ENCODE assay signal across 13 cellular contexts in genomic region chr11:44304091-44305084, GRCh38. TPM values are rescaled to one million over a fixed set of nuclear protein-coding genes. Genes with fewer than 3 reads are reported as not detected.
DNase-seq lines count a peak whose midpoint lies in the region; ATAC-seq and TF ChIP-seq lines count a peak whose summit lies in the region.
"Had no signal": no experiment of that assay in that cellular context is flagged by ENCODE, and none has a peak within 500 bp of the region (broad histone marks: within the 10 kb centered on the region; RNA-seq: fewer than 3 reads in every experiment).

No MANE protein-coding gene starts in this region.

- H3K4me3 Mint-ChIP-seq in CD4-positive, alpha-beta memory T cell = peak overlapping the region; percentile 86 to 93 (median 90)
- H3K4me3 Mint-ChIP-seq in IgD-negative memory B cell = peak overlapping the region; percentile 85 to 94 (median 94)
- peak overlapping the region; percentile 44 for H3K4me3 Mint-ChIP-seq in neural progenitor cell

- CTCF ChIA-PET in CD4-positive, alpha-beta memory T cell (lab: Charles Lee; ENCODE audit: partially characterized antibody) = no interaction called here

- H3K27ac ChIP-seq in CD4-positive, alpha-beta memory T cell (ENCODE audit: low read depth, low read length) = no peak overlapping the region
- no peak overlapping the region for H3K27ac ChIP-seq in effector memory CD4-positive, alpha-beta T cell (ENCODE audit: insufficient read depth, low read length, poor library complexity, severe bottlenecking)
- no peak overlapping the region for H3K27ac ChIP-seq in neural progenitor cell
- H3K27ac ChIP-seq: adrenal gland had no signal

- no peaks in the 10 kb centered on the region for H3K79me2 ChIP-seq in neural progenitor cell (ENCODE audit: low read depth)

- no peaks in the 10 kb centered on the region for H3K36me3 Mint-ChIP-seq in CD4-positive, alpha-beta memory T cell
- H3K36me3 Mint-ChIP-seq in IgD-negative memory B cell (no peaks in the 10 kb centered on the region), neural progenitor cell (peaks cover 1% of the 10 kb centered on the region)

- no peak for DNase-seq in CD4-positive, alpha-beta memory T cell
- DNase-seq in effector memory CD4-positive, alpha-beta T cell = no peak
- DNase-seq in neural progenitor cell (ENCODE audit: low spot score) = peak; percentile 86
- no peak for DNase-seq in nucleus accumbens (lab: John Stamatoyannopoulos, UW)
- DNase-seq: adrenal gland, GF-D8 had no signal

- H3K27me3 Mint-ChIP-seq in CD4-positive, alpha-beta memory T cell = peaks cover 63 to 66% of the 10 kb centered on the region in 2 donors
- H3K27me3 Mint-ChIP-seq in IgD-negative memory B cell (peaks cover 74% of the 10 kb centered on the region), neural progenitor cell (ENCODE audit: insufficient read depth, low read depth) (peaks cover 82% of the 10 kb centered on the region)

- no peak overlapping the region for H2AFZ ChIP-seq in neural progenitor cell (replicated peaks)

- peak overlapping the region; percentile 65 for H3K4me2 ChIP-seq in neural progenitor cell

- H3K9me3 Mint-ChIP-seq in CD4-positive, alpha-beta memory T cell = peaks cover 0 to 2% (median 0%) of the 10 kb centered on the region in 8 donors
- H3K9me3 Mint-ChIP-seq in IgD-negative memory B cell = no peaks in the 10 kb centered on the region
- H3K9me3 Mint-ChIP-seq in neural progenitor cell = peaks cover 10% of the 10 kb centered on the region

- no peak overlapping the region for H3K27ac Mint-ChIP-seq in CD4-positive, alpha-beta memory T cell
- H3K27ac Mint-ChIP-seq in IgD-negative memory B cell = peak overlapping the region; percentile 49 to 79 (median 70)
- no peak overlapping the region for H3K27ac Mint-ChIP-seq in neural progenitor cell

- H3K9ac ChIP-seq in neural progenitor cell = no peak overlapping the region

- intact Hi-C loops in CD4-positive, alpha-beta memory T cell (cut with micrococcal nuclease) = no loop called here

- H3K4me1 ChIP-seq in CD4-positive, alpha-beta memory T cell (ENCODE audit: insufficient read depth, low read length) = peaks cover 25% of the 10 kb centered on the region
- peaks cover 20% of the 10 kb centered on the region for H3K4me1 ChIP-seq in effector memory CD4-positive, alpha-beta T cell (ENCODE audit: control insufficient read depth, insufficient read depth, low read length, poor library complexity, severe bottlenecking)
- peaks cover 31% of the 10 kb centered on the region for H3K4me1 ChIP-seq in neural progenitor cell

- POLR2A ChIA-PET in CD4-positive, alpha-beta memory T cell (lab: Charles Lee; ENCODE audit: partially characterized antibody) = no interaction called here

- H3K4me1 Mint-ChIP-seq in CD4-positive, alpha-beta memory T cell = peaks cover 17 to 44% (median 24%) of the 10 kb centered on the region in 4 donors
- H3K4me1 Mint-ChIP-seq in IgD-negative memory B cell (peaks cover 9 to 16% (median 15%) of the 10 kb centered on the region in 3 donors), neural progenitor cell (peaks cover 40% of the 10 kb centered on the region)

- H3F3A ChIP-seq in neural progenitor cell (ENCODE audit: low read depth) = peaks cover 22% of the 10 kb centered on the region

- H3K27me3 ChIP-seq in CD4-positive, alpha-beta memory T cell (ENCODE audit: insufficient read depth, low read length) = peaks cover 45% of the 10 kb centered on the region
- peaks cover 62% of the 10 kb centered on the region for H3K27me3 ChIP-seq in effector memory CD4-positive, alpha-beta T cell (replicated peaks; ENCODE audit: control insufficient read depth, insufficient read depth, low read length, poor library complexity, severe bottlenecking)
- peaks cover 100% of the 10 kb centered on the region for H3K27me3 ChIP-seq in neural progenitor cell

- peaks cover 56% of the 10 kb centered on the region for H4K20me1 ChIP-seq in neural progenitor cell (ENCODE audit: low read depth)

- peak overlapping the region in 1 of 2 donors; percentile 52 for H3K4me3 ChIP-seq in CD4-positive, alpha-beta memory T cell (ENCODE audit: low read length in 2 of 2)
- H3K4me3 ChIP-seq in effector memory CD4-positive, alpha-beta T cell (ENCODE audit: insufficient read depth, low read depth, low read length, poor library complexity, severe bottlenecking) = peak overlapping the region; percentile 32
- peak overlapping the region; percentile 12 for H3K4me3 ChIP-seq in neural progenitor cell
- H3K4me3 ChIP-seq: K562, lung had no signal

- no peak for TF ChIP-seq CTCF in neural progenitor cell (IDR thresholded peaks at IDR 0.05)

- no peaks in the 10 kb centered on the region for H3K9me3 ChIP-seq in CD4-positive, alpha-beta memory T cell (ENCODE audit: control insufficient read depth in 1 of 2, low read length in 2 of 2)
- no peaks in the 10 kb centered on the region for H3K9me3 ChIP-seq in effector memory CD4-positive, alpha-beta T cell (ENCODE audit: control insufficient read depth, low read length)
- no peaks in the 10 kb centered on the region for H3K9me3 ChIP-seq in neural progenitor cell (ENCODE audit: low read depth)
- H3K9me3 ChIP-seq: adrenal gland had no signal

- H3K36me3 ChIP-seq in CD4-positive, alpha-beta memory T cell (ENCODE audit: insufficient read depth, low read length) = no peaks in the 10 kb centered on the region
- no peaks in the 10 kb centered on the region for H3K36me3 ChIP-seq in effector memory CD4-positive, alpha-beta T cell (ENCODE audit: control insufficient read depth, insufficient read depth, low read length)
- H3K36me3 ChIP-seq in neural progenitor cell = no peaks in the 10 kb centered on the region
- H3K36me3 ChIP-seq: adrenal gland had no signal

- ATAC-seq in HG03175 (IDR thresholded peaks at IDR 0.05; ENCODE audit: unreplicated experiment) (no peak), GM21381 (IDR thresholded peaks at IDR 0.05; ENCODE audit: unreplicated experiment) (no peak), GM19467 (IDR thresholded peaks at IDR 0.05; ENCODE audit: unreplicated experiment) (no peak)
- ATAC-seq: esophagus mucosa, K562 had no signal

RNA-seq across cellular contexts. Expression of gene ALX4, which starts 5.6 kb away (rescaled TPM):
- not detected for total RNA-seq in CD4-positive, alpha-beta memory T cell
- not detected for polyA plus RNA-seq in CD4-positive, alpha-beta memory T cell
- not detected for polyA plus RNA-seq in IgD-negative memory B cell
- not detected in 2 replicates for total RNA-seq in neural progenitor cell (ENCODE audit: low replicate concordance)
- total RNA-seq: adrenal gland, esophagus mucosa had no signal

Comparison
In these comparisons a context has a peak if more than half of its experiments do, and no peak if none do; other contexts are left out.
1. H3K27ac Mint-ChIP-seq: peak in IgD-negative memory B cell (3 of 3); none in CD4-positive, alpha-beta memory T cell (0 of 7) and neural progenitor cell (single experiment).
2. Peak in every context shown above with its lines, with median percentiles within 50 percentile points of each other: H3K4me3 Mint-ChIP-seq.